In the genomic region with DNA sequence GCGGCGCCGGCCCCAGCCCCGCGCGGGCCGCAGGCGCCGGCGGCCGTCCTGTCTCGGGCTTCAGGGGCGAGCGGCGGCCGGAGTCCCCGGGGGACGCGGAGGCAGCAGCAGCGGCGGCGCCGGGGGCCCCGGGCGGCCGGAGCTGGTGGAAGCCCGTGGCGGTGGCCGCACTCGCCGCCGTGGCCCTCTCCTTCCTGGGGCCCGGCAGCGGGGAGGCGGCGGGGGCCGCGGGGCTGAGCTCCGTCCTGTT, we compare ENCODE assay signal across 8 cellular contexts. TPM values are rescaled to one million over a fixed set of nuclear protein-coding genes. Genes with fewer than 3 reads are reported as not detected.
DNase-seq lines count a peak whose midpoint lies in the region; ATAC-seq and TF ChIP-seq lines count a peak whose summit lies in the region.
"Not testable (repeated sequence)": the region's sequence is repeated elsewhere in the genome, so short reads cannot be mapped to it uniquely, and the experiment has no call there.

No MANE protein-coding gene starts in this region.

- DNase-seq in BE2C; activated CD8-positive, alpha-beta memory T cell treated with anti-CD3 and anti-CD28 coated beads, Interleukin-2, amount 10 ng/mL, durations not matched to agents 7 days and 5 days; esophagus muscularis mucosa (ENCODE audit: extremely low spot score); lower lobe of right lung; spleen: not testable (repeated sequence)

- H3K9me3 Mint-ChIP-seq in activated CD8-positive, alpha-beta memory T cell treated with anti-CD3 and anti-CD28 coated beads, Interleukin-2, amount 10 ng/mL, durations not matched to agents 7 days and 5 days (ENCODE audit: low read depth), result not testable (repeated sequence)

- H3K27ac Mint-ChIP-seq in activated CD8-positive, alpha-beta memory T cell treated with anti-CD3 and anti-CD28 coated beads, Interleukin-2, amount 10 ng/mL, durations not matched to agents 7 days and 5 days, result not testable (repeated sequence)

- WGBS in esophagus muscularis mucosa, result 0% methylated on average over 2 of the region's 39 CpGs
- WGBS in spleen, 5 donors, result 0 to 1% (median 0%) methylated on average over 30 to 39 of the region's 39 CpGs; no CpG with 5 or more reads in 2 of the 5 donors

- not testable (repeated sequence) for H3K27me3 ChIP-seq in BE2C; esophagus muscularis mucosa; lower lobe of right lung (ENCODE audit: low read depth)
- H3K27me3 ChIP-seq in spleen (replicated peaks in 1 of 7), result peaks cover 0 to 19% (median 0%) of the 10 kb centered on the region in 7 donors

- H3K27ac ChIP-seq in esophagus muscularis mucosa (replicated peaks in 1 of 4) (peak overlapping the region; percentile 91 to 97 (median 94)), lower lobe of right lung (peak overlapping the region; percentile 86), spleen (peak overlapping the region; percentile 76 to 95 (median 92))

- ATAC-seq in GM19372 (IDR thresholded peaks at IDR 0.05; ENCODE audit: low read depth, unreplicated experiment), result peak; percentile 14
- peak; percentile 22 for ATAC-seq in HG02759 (IDR thresholded peaks at IDR 0.05; ENCODE audit: unreplicated experiment)
- peak; percentile 6 for ATAC-seq in HG03571 (IDR thresholded peaks at IDR 0.05; ENCODE audit: unreplicated experiment)
- peak; percentile 47 for ATAC-seq in activated CD8-positive, alpha-beta memory T cell treated with anti-CD3 and anti-CD28 coated beads, Interleukin-2, amount 10 ng/mL, durations not matched to agents 7 days and 5 days
- ATAC-seq in lower lobe of right lung, result peak; percentile 3 to 6

- H3K4me3 Mint-ChIP-seq in activated CD8-positive, alpha-beta memory T cell treated with anti-CD3 and anti-CD28 coated beads, Interleukin-2, amount 10 ng/mL, durations not matched to agents 7 days and 5 days, result not testable (repeated sequence)

- TF ChIP-seq CTCF in BE2C (IDR thresholded peaks at IDR 0.05; ENCODE audit: low read depth, low read length); esophagus muscularis mucosa (IDR thresholded peaks at IDR 0.05); lower lobe of right lung (IDR thresholded peaks at IDR 0.05): not testable (repeated sequence)
- peak in 1 of 11 experiments; percentile 13 for TF ChIP-seq CTCF in spleen (IDR thresholded peaks at IDR 0.05 in 8 of 11, conservative IDR thresholded peaks at IDR 0.05 in 3 of 11)

- not testable (repeated sequence) for TF ChIP-seq EP300 in esophagus muscularis mucosa (IDR thresholded peaks at IDR 0.05)

- not testable (repeated sequence) for H3K9me3 ChIP-seq in BE2C, esophagus muscularis mucosa, lower lobe of right lung, spleen

- TF ChIP-seq POLR2A in esophagus muscularis mucosa (IDR thresholded peaks at IDR 0.05; ENCODE audit: low read depth); spleen (IDR thresholded peaks at IDR 0.05): not testable (repeated sequence)

- not testable (repeated sequence) for H3K27me3 Mint-ChIP-seq in activated CD8-positive, alpha-beta memory T cell treated with anti-CD3 and anti-CD28 coated beads, Interleukin-2, amount 10 ng/mL, durations not matched to agents 7 days and 5 days

- not testable (repeated sequence) for H3K4me1 ChIP-seq in BE2C
- peaks cover 15 to 40% (median 29%) of the 10 kb centered on the region in 4 donors for H3K4me1 ChIP-seq in esophagus muscularis mucosa
- H3K4me1 ChIP-seq in lower lobe of right lung, result peaks cover 19% of the 10 kb centered on the region
- peaks cover 27 to 72% (median 56%) of the 10 kb centered on the region in 6 donors for H3K4me1 ChIP-seq in spleen

- not testable (repeated sequence) for H3K36me3 ChIP-seq in BE2C, esophagus muscularis mucosa, lower lobe of right lung, spleen

- peak overlapping the region; percentile 78 for H3K4me3 ChIP-seq in BE2C (ENCODE audit: low read depth, low read length)
- H3K4me3 ChIP-seq in esophagus muscularis mucosa, result peak overlapping the region; percentile 76 to 93 (median 88)
- peak overlapping the region; percentile 63 for H3K4me3 ChIP-seq in lower lobe of right lung
- peak overlapping the region; percentile 37 to 79 (median 64) for H3K4me3 ChIP-seq in spleen

- not testable (repeated sequence) for H3K36me3 Mint-ChIP-seq in activated CD8-positive, alpha-beta memory T cell treated with anti-CD3 and anti-CD28 coated beads, Interleukin-2, amount 10 ng/mL, durations not matched to agents 7 days and 5 days

- CTCF ChIA-PET in activated CD8-positive, alpha-beta memory T cell treated with anti-CD3 and anti-CD28 coated beads, Interleukin-2, amount 10 ng/mL, durations not matched to agents 7 days and 5 days (lab: Charles Lee), result interaction anchor here (1.1 to 2.2 kb wide), 4 partner anchors 10 to 186 kb away, joined by 3 to 8 read pairs (median 4); partner anchors contain the start of genes ANKRD37 and LRP2BP

- intact Hi-C loops in esophagus muscularis mucosa (cut with DNase I); lower lobe of right lung (cut with DNase I); spleen (cut with DNase I; ENCODE audit: low total_unique reads): not testable (repeated sequence)

- H3K4me1 Mint-ChIP-seq in activated CD8-positive, alpha-beta memory T cell treated with anti-CD3 and anti-CD28 coated beads, Interleukin-2, amount 10 ng/mL, durations not matched to agents 7 days and 5 days, result peaks cover 37% of the 10 kb centered on the region

RNA-seq across cellular contexts. Expression of gene SNX25, which starts 0.4 kb away (rescaled TPM):
- polyA plus RNA-seq in BE2C (2012; ENCODE audit: insufficient read depth, insufficient read length, low read depth), result 2.3 TPM
- 10 to 100 TPM; 16.2 to 16.9 TPM for total RNA-seq in activated CD8-positive, alpha-beta memory T cell treated with anti-CD3 and anti-CD28 coated beads, Interleukin-2, amount 10 ng/mL, durations not matched to agents 7 days and 5 days
- total RNA-seq in esophagus muscularis mucosa (10 to 100 TPM; 19.9 to 23.8 (median 21.5) TPM), lower lobe of right lung (74.7 TPM), spleen (10 to 100 TPM; 24.3 to 49.6 (median 36.7) TPM)
- 10 to 100 TPM in 2 of 3 donors, 1 to 10 TPM in 1; 9.6 to 16.0 (median 14.1) TPM for polyA plus RNA-seq in spleen

RNA-seq across cellular contexts. Expression of gene CFAP97, which starts 6.0 kb away (rescaled TPM):
- polyA plus RNA-seq in BE2C (2012; ENCODE audit: insufficient read depth, insufficient read length, low read depth), result 19.4 TPM
- 10 to 100 TPM; 30.8 to 31.8 TPM for total RNA-seq in activated CD8-positive, alpha-beta memory T cell treated with anti-CD3 and anti-CD28 coated beads, Interleukin-2, amount 10 ng/mL, durations not matched to agents 7 days and 5 days
- total RNA-seq in esophagus muscularis mucosa, result 10 to 100 TPM; 30.2 to 36.8 (median 35.1) TPM
- 29.4 TPM for total RNA-seq in lower lobe of right lung
- 10 to 100 TPM; 34.0 to 48.6 (median 40.6) TPM for total RNA-seq in spleen
- 10 to 100 TPM in 1 of 3 donors, 1 to 10 TPM in 2; 4.8 to 12.4 (median 8.0) TPM for polyA plus RNA-seq in spleen
